Comparison of ENCODE assay signal across 9 cellular contexts in genomic region chr5:61055434-61056006, GRCh38.
DNase-seq lines count a peak whose midpoint lies in the region; ATAC-seq and TF ChIP-seq lines count a peak whose summit lies in the region.
"Had no signal": no experiment of that assay in that cellular context is flagged by ENCODE, and none has a peak within 500 bp of the region (broad histone marks: within the 10 kb centered on the region; RNA-seq: fewer than 3 reads in every experiment).

No MANE protein-coding gene starts in this region.

- ATAC-seq in activated naive CD8-positive, alpha-beta T cell treated with anti-CD3 and anti-CD28 coated beads, Interleukin-2, amount 10 ng/mL, durations not matched to agents 7 days and 5 days (ENCODE audit: low read depth): peak; percentile 47
- no peak for ATAC-seq in GM19455 (IDR thresholded peaks at IDR 0.05; ENCODE audit: unreplicated experiment)

- H3K9me3 ChIP-seq in OCI-LY3 (ENCODE audit: insufficient read depth, low read length) (no peaks in the 10 kb centered on the region), colonic mucosa (no peaks in the 10 kb centered on the region)

- H4K20me1 ChIP-seq in OCI-LY3 (ENCODE audit: insufficient read depth, low read length): no peaks in the 10 kb centered on the region

- no peak for DNase-seq in activated naive CD8-positive, alpha-beta T cell treated with anti-CD3 and anti-CD28 coated beads, Interleukin-2, amount 10 ng/mL, durations not matched to agents 7 days and 5 days
- no peak for DNase-seq in activated naive CD8-positive, alpha-beta T cell treated with anti-CD3 and anti-CD28 coated beads for 36 hours
- DNase-seq in HuH-7.5 (ENCODE audit: low spot score) (peak; percentile 10), colonic mucosa (no peak), myocyte (ENCODE audit: low read depth) (peak; percentile 44), KG1 (lab: John Stamatoyannopoulos, UW) (no peak)

- no peaks in the 10 kb centered on the region for H3K79me2 ChIP-seq in OCI-LY3 (ENCODE audit: low read length)

- H3K4me1 Mint-ChIP-seq in activated naive CD8-positive, alpha-beta T cell treated with anti-CD3 and anti-CD28 coated beads, Interleukin-2, amount 10 ng/mL, durations not matched to agents 7 days and 5 days: no peaks in the 10 kb centered on the region
- H3K4me1 Mint-ChIP-seq in activated naive CD8-positive, alpha-beta T cell treated with anti-CD3 and anti-CD28 coated beads for 36 hours: peaks cover 5% of the 10 kb centered on the region

- TF ChIP-seq CTCF in OCI-LY3 (IDR thresholded peaks at IDR 0.05; ENCODE audit: low read depth, low read length): peak; percentile 65
- peak; percentile 51 for TF ChIP-seq CTCF in colonic mucosa (IDR thresholded peaks at IDR 0.05)

- no peak overlapping the region for H3K27ac Mint-ChIP-seq in activated naive CD8-positive, alpha-beta T cell treated with anti-CD3 and anti-CD28 coated beads, Interleukin-2, amount 10 ng/mL, durations not matched to agents 7 days and 5 days
- H3K27ac Mint-ChIP-seq in activated naive CD8-positive, alpha-beta T cell treated with anti-CD3 and anti-CD28 coated beads for 36 hours: no peak overlapping the region
- H3K27ac Mint-ChIP-seq: activated naive CD4-positive, alpha-beta T cell treated with anti-CD3 and anti-CD28 coated beads, Interleukin-2, amount 50 U/mL, for 72 hours had no signal

- POLR2A ChIA-PET in activated naive CD8-positive, alpha-beta T cell treated with anti-CD3 and anti-CD28 coated beads, Interleukin-2, amount 10 ng/mL, durations not matched to agents 7 days and 5 days (lab: Charles Lee): no interaction called here

- no peaks in the 10 kb centered on the region for H3K9me3 Mint-ChIP-seq in activated naive CD8-positive, alpha-beta T cell treated with anti-CD3 and anti-CD28 coated beads, Interleukin-2, amount 10 ng/mL, durations not matched to agents 7 days and 5 days
- H3K9me3 Mint-ChIP-seq in activated naive CD8-positive, alpha-beta T cell treated with anti-CD3 and anti-CD28 coated beads for 36 hours: no peaks in the 10 kb centered on the region
- H3K9me3 Mint-ChIP-seq: activated naive CD4-positive, alpha-beta T cell treated with anti-CD3 and anti-CD28 coated beads, Interleukin-2, amount 50 U/mL, for 72 hours had no signal

- H2AFZ ChIP-seq in OCI-LY3 (ENCODE audit: low read depth, low read length): no peak overlapping the region

- H3K4me2 ChIP-seq in OCI-LY3 (ENCODE audit: low read length): no peak overlapping the region

- H3K36me3 ChIP-seq in OCI-LY3 (replicated peaks; ENCODE audit: low read depth, low read length): no peaks in the 10 kb centered on the region
- H3K36me3 ChIP-seq in colonic mucosa: no peaks in the 10 kb centered on the region

- no peaks in the 10 kb centered on the region for H3K27me3 ChIP-seq in OCI-LY3 (ENCODE audit: low read depth, low read length)
- no peaks in the 10 kb centered on the region for H3K27me3 ChIP-seq in colonic mucosa

- no peaks in the 10 kb centered on the region for H3K27me3 Mint-ChIP-seq in activated naive CD8-positive, alpha-beta T cell treated with anti-CD3 and anti-CD28 coated beads, Interleukin-2, amount 10 ng/mL, durations not matched to agents 7 days and 5 days
- no peaks in the 10 kb centered on the region for H3K27me3 Mint-ChIP-seq in activated naive CD8-positive, alpha-beta T cell treated with anti-CD3 and anti-CD28 coated beads for 36 hours

- no peak overlapping the region for H3K4me3 Mint-ChIP-seq in activated naive CD8-positive, alpha-beta T cell treated with anti-CD3 and anti-CD28 coated beads, Interleukin-2, amount 10 ng/mL, durations not matched to agents 7 days and 5 days
- H3K4me3 Mint-ChIP-seq in activated naive CD8-positive, alpha-beta T cell treated with anti-CD3 and anti-CD28 coated beads for 36 hours: no peak overlapping the region

- peaks cover 1% of the 10 kb centered on the region for H3K36me3 Mint-ChIP-seq in activated naive CD8-positive, alpha-beta T cell treated with anti-CD3 and anti-CD28 coated beads, Interleukin-2, amount 10 ng/mL, durations not matched to agents 7 days and 5 days
- H3K36me3 Mint-ChIP-seq in activated naive CD8-positive, alpha-beta T cell treated with anti-CD3 and anti-CD28 coated beads for 36 hours: peaks cover 7% of the 10 kb centered on the region
- H3K36me3 Mint-ChIP-seq: activated naive CD4-positive, alpha-beta T cell treated with anti-CD3 and anti-CD28 coated beads, Interleukin-2, amount 50 U/mL, for 72 hours had no signal

- intact Hi-C loops in colonic mucosa (cut with DNase I): loop anchor here (5.0 to 10.0 kb wide), 2 partner anchors 87 to 599 kb away; no protein-coding TSS in a partner anchor

- no peaks in the 10 kb centered on the region for H3K4me1 ChIP-seq in OCI-LY3 (ENCODE audit: low read length)
- H3K4me1 ChIP-seq in colonic mucosa: no peaks in the 10 kb centered on the region

- no peak overlapping the region for H3K4me3 ChIP-seq in OCI-LY3 (ENCODE audit: low read length)
- no peak overlapping the region for H3K4me3 ChIP-seq in colonic mucosa

- no peak overlapping the region for H3K9ac ChIP-seq in OCI-LY3 (ENCODE audit: low read length)
- H3K9ac ChIP-seq in colonic mucosa (ENCODE audit: low read depth in 2 of 2, low read length in 2 of 2): no peak overlapping the region

- H3K27ac ChIP-seq in OCI-LY3 (ENCODE audit: low read length) (no peak overlapping the region), colonic mucosa (no peak overlapping the region)

Comparison
In these comparisons a context has a peak if more than half of its experiments do, and no peak if none do; other contexts are left out.
1. DNase-seq: peak in HuH-7.5 (single experiment) and myocyte (single experiment); none in activated naive CD8-positive, alpha-beta T cell treated with anti-CD3 and anti-CD28 coated beads, Interleukin-2, amount 10 ng/mL, durations not matched to agents 7 days and 5 days (single experiment), activated naive CD8-positive, alpha-beta T cell treated with anti-CD3 and anti-CD28 coated beads for 36 hours (single experiment), colonic mucosa (single experiment) and KG1 (single experiment).